ENCODE assay signal across 21 cellular contexts in genomic region chr13:21639604-21640003, GRCh38. TPM values are rescaled to one million over a fixed set of nuclear protein-coding genes. Genes with fewer than 3 reads are reported as not detected.
"Had no signal": no experiment of that assay in that cellular context is flagged by ENCODE, and none has a peak within 500 bp of the region (broad histone marks: within the 10 kb centered on the region; RNA-seq: fewer than 3 reads in every experiment).

No MANE protein-coding gene starts in this region.

- H3K4me3 ChIP-seq: coronary artery, esophagus squamous epithelium, mucosa of descending colon, stomach, testis, upper lobe of right lung had no signal

- H3K36me3 ChIP-seq: esophagus squamous epithelium, stomach, upper lobe of right lung had no signal

- H3K4me1 ChIP-seq: testis had no signal

- ATAC-seq: left ventricle myocardium superior; mucosa of descending colon; naive thymus-derived CD4-positive, alpha-beta T cell; upper lobe of right lung had no signal

- FAIRE-seq: endothelial cell of umbilical vein, keratinocyte had no signal

- H3K9me3 ChIP-seq: esophagus squamous epithelium, mucosa of descending colon, stomach, testis, upper lobe of right lung had no signal

- H3K27me3 ChIP-seq: testis, upper lobe of right lung had no signal

- H3K27ac ChIP-seq: coronary artery, esophagus squamous epithelium, stomach, testis, upper lobe of right lung had no signal

- DNase-seq: activated B cell treated with CpG ODN at 0.5 μM for 24 hours; activated CD4-positive, alpha-beta T cell treated with anti-CD3 and anti-CD28 coated beads, Interleukin-2, amount 10 ng/mL, durations not matched to agents 7 days and 5 days; activated CD8-positive, alpha-beta memory T cell treated with anti-CD3 and anti-CD28 coated beads, Interleukin-2, amount 50 U/mL, for 48 hours; activated gamma-delta T cell treated with Interleukin-2 at 50 U/mL for 16 hours; activated naive CD8-positive, alpha-beta T cell treated with anti-CD3 and anti-CD28 coated beads for 36 hours; central memory CD4-positive, alpha-beta T cell; effector CD8-positive, alpha-beta T cell; esophagus squamous epithelium; hippocampal formation; left ventricle myocardium superior; mucosa of descending colon; naive thymus-derived CD4-positive, alpha-beta T cell; stimulated activated CD4-positive, alpha-beta T cell treated with anti-CD3 and anti-CD28 coated beads, Interleukin-12 subunit alpha, Interleukin-12 subunit beta, amount 100 ng/mL, for 4 hours; stimulated activated CD4-positive, alpha-beta T cell treated with anti-CD3 and anti-CD28 coated beads, Interleukin-2, amount 100 ng/mL, for 24 hours; stomach; testis; upper lobe of right lung had no signal

RNA-seq across cellular contexts. Expression of gene FGF9, which starts 31.3 kb away (rescaled TPM):
- total RNA-seq: endothelial cell of umbilical vein, glomerular endothelial cell had no signal
- polyA plus RNA-seq: endothelial cell of umbilical vein, keratinocyte had no signal
